In the genomic region with DNA sequence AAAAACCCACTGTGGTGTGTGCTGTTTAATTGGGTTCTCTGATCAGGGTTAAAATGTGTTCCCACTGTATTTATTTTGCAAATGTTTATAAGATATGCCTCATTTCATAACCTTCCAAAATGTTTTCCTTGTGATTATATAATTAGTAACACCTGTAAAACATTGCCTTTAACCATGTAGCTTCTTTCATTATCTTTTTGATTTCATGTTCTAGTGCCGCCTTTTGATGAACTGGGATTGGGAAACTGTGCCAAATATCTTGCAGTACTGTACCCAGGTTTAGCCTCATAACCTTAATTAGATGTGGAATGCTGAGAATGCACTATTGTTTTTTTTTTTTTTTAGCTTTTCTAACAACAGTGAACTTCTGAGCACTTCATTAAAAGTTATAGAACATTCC, we compare ENCODE assay signal across 14 cellular contexts.
DNase-seq lines count a peak whose midpoint lies in the region; ATAC-seq, FAIRE-seq and TF ChIP-seq lines count a peak whose summit lies in the region.
"Had no signal": no experiment of that assay in that cellular context is flagged by ENCODE, and none has a peak within 500 bp of the region (broad histone marks: within the 10 kb centered on the region; RNA-seq: fewer than 3 reads in every experiment).

No MANE protein-coding gene starts in this region.

- no peaks in the 10 kb centered on the region for H3K9me3 Mint-ChIP-seq in natural killer cell
- H3K9me3 Mint-ChIP-seq: activated naive CD4-positive, alpha-beta T cell treated with anti-CD3 and anti-CD28 coated beads, Interleukin-2, amount 50 U/mL, for 24 hours had no signal

- no peak overlapping the region for H3K4ac ChIP-seq in mesenchymal stem cell (ENCODE audit: low read depth in 1 of 2, low read length in 2 of 2)

- no peak overlapping the region for H3K14ac ChIP-seq in mesenchymal stem cell (ENCODE audit: low read length in 2 of 2)

- TF ChIP-seq RAD21 in A549 (conservative IDR thresholded peaks at IDR 0.05 in 1 of 2, IDR thresholded peaks at IDR 0.05 in 1 of 2), result no peak
- no peak for TF ChIP-seq RAD21 in HepG2 (CRISPR knock-in tag; IDR thresholded peaks at IDR 0.05)

- no peak overlapping the region for H2AFZ ChIP-seq in KMS-11 (ENCODE audit: low read depth)
- H2AFZ ChIP-seq in mesenchymal stem cell (ENCODE audit: low read depth, low read length), result no peak overlapping the region
- H2AFZ ChIP-seq in HepG2 (ENCODE audit: low read length), result no peak overlapping the region

- CTCF ChIA-PET in A549 (lab: Yijun Ruan, JAX), result interaction anchor here (0.6 to 2.1 kb wide), 5 partner anchors 9 to 144 kb away, joined by 3 to 7 read pairs (median 4); no protein-coding TSS in a partner anchor
- CTCF ChIA-PET in HepG2 (lab: Yijun Ruan, JAX; ENCODE audit: low intra/inter-chr PET ratio, low total read pairs), result no interaction called here

- no peaks in the 10 kb centered on the region for H3K4me1 Mint-ChIP-seq in natural killer cell
- H3K4me1 Mint-ChIP-seq: activated naive CD4-positive, alpha-beta T cell treated with anti-CD3 and anti-CD28 coated beads, Interleukin-2, amount 50 U/mL, for 24 hours had no signal

- 91% methylated on average over 1 of the region's 1 CpG for WGBS in A549 (ENCODE audit: missing lambda C conversion rate)
- WGBS in mesenchymal stem cell, result 100% methylated on average over 1 of the region's 1 CpG
- 93% methylated on average over 1 of the region's 1 CpG for WGBS in HepG2 (ENCODE audit: low lambda C conversion rate)

- H2BK5ac ChIP-seq in mesenchymal stem cell (ENCODE audit: low read depth, low read length, poor library complexity, severe bottlenecking), result no peak overlapping the region

- no peak overlapping the region for H3K18ac ChIP-seq in mesenchymal stem cell (ENCODE audit: low read depth in 1 of 2, low read length in 2 of 2)

- no peak overlapping the region for H3K4me3 ChIP-seq in A549
- no peak overlapping the region for H3K4me3 ChIP-seq in KMS-11 (IDR thresholded peaks at IDR 0.05; ENCODE audit: insufficient read depth, low read depth, low read length)
- no peak overlapping the region for H3K4me3 ChIP-seq in mesenchymal stem cell (ENCODE audit: insufficient read depth in 1 of 2, low read depth in 1 of 2, low read length in 2 of 2)
- no peak overlapping the region for H3K4me3 ChIP-seq in HepG2 (replicated peaks in 1 of 3; ENCODE audit: insufficient read depth in 1 of 3, low read depth in 2 of 3, low read length in 3 of 3)

- TF ChIP-seq CTCF in A549 (IDR thresholded peaks at IDR 0.05) (no peak), KMS-11 (conservative IDR thresholded peaks at IDR 0.05; ENCODE audit: low read depth, low read length) (no peak), natural killer cell (IDR thresholded peaks at IDR 0.05) (no peak), HepG2 (CRISPR knock-in tag; IDR thresholded peaks at IDR 0.05) (no peak)

- H2BK15ac ChIP-seq in mesenchymal stem cell (ENCODE audit: low read depth, poor library complexity, severe bottlenecking), result no peak overlapping the region

- H3K23ac ChIP-seq in mesenchymal stem cell (ENCODE audit: low read length in 2 of 2), result no peak overlapping the region

- no peak overlapping the region for H3K27ac Mint-ChIP-seq in natural killer cell
- H3K27ac Mint-ChIP-seq: activated naive CD4-positive, alpha-beta T cell treated with anti-CD3 and anti-CD28 coated beads, Interleukin-2, amount 50 U/mL, for 24 hours had no signal

- no peak for FAIRE-seq in A549 (lab: Jason Lieb, UNC)
- FAIRE-seq in HepG2 (lab: Jason Lieb, UNC), result no peak

- POLR2A ChIA-PET in A549 (lab: Yijun Ruan, JAX) (interaction anchor here (0.6 kb wide), 1 partner anchor 712 kb away, joined by 3 read pairs; no protein-coding TSS in a partner anchor), HepG2 (lab: Yijun Ruan, JAX) (no interaction called here)

- H3K9me3 ChIP-seq in A549, result no peaks in the 10 kb centered on the region
- H3K9me3 ChIP-seq in mesenchymal stem cell (ENCODE audit: control insufficient read depth, low read length), result no peaks in the 10 kb centered on the region
- H3K9me3 ChIP-seq in HepG2 (ENCODE audit: low read length), result no peaks in the 10 kb centered on the region

- H3K4me1 ChIP-seq in A549 (peaks cover 35% of the 10 kb centered on the region), KMS-11 (ENCODE audit: low read depth, poor library complexity, severe bottlenecking) (peaks cover 42% of the 10 kb centered on the region), mesenchymal stem cell (ENCODE audit: control insufficient read depth, insufficient read depth, low read depth, low read length) (peaks cover 16% of the 10 kb centered on the region), HepG2 (ENCODE audit: insufficient read depth, low read length) (peaks cover 43% of the 10 kb centered on the region)

- H4K20me1 ChIP-seq in KMS-11 (ENCODE audit: insufficient read depth), result no peaks in the 10 kb centered on the region
- H4K20me1 ChIP-seq in HepG2 (ENCODE audit: insufficient read depth, low read length), result no peaks in the 10 kb centered on the region

- in situ Hi-C loops in HepG2 (cut with HindIII; ENCODE audit: extremely low pct_ligation_motif_present, low pct_unique_long_range_greater_than_20kb), result no loop called here

- peaks cover 9% of the 10 kb centered on the region for H3K79me1 ChIP-seq in mesenchymal stem cell (replicated peaks; ENCODE audit: low read length, poor library complexity, severe bottlenecking)

- H4K8ac ChIP-seq in mesenchymal stem cell (ENCODE audit: low read length), result no peak overlapping the region

- peak overlapping the region; percentile 29; the same call in 2 of the 3 replicates for H3K4me2 ChIP-seq in A549
- peak overlapping the region; percentile 16; the same call in 1 of the 2 replicates for H3K4me2 ChIP-seq in KMS-11
- H3K4me2 ChIP-seq in mesenchymal stem cell (ENCODE audit: low read length, poor library complexity, severe bottlenecking), result no peak overlapping the region
- no peak overlapping the region for H3K4me2 ChIP-seq in HepG2 (ENCODE audit: low read depth, low read length)

- H3K36me3 ChIP-seq in KMS-11 (ENCODE audit: insufficient read depth) (0 out of 2 replicates have a peak, but pooled peaks cover 3% of the 10 kb centered on the region), mesenchymal stem cell (ENCODE audit: control insufficient read depth in 1 of 2, insufficient read depth in 2 of 2, low read depth in 1 of 2, low read length in 2 of 2) (peaks cover 0 to 6% of the 10 kb centered on the region in 2 experiments), HepG2 (replicated peaks in 1 of 2; ENCODE audit: control insufficient read depth in 1 of 2, insufficient read depth in 2 of 2, low read length in 2 of 2) (no peaks in the 10 kb centered on the region)

- no peak overlapping the region for H2BK12ac ChIP-seq in mesenchymal stem cell (ENCODE audit: low read length in 2 of 2)

- H3K79me2 ChIP-seq in KMS-11 (ENCODE audit: insufficient read depth, low read depth) (no peaks in the 10 kb centered on the region), HepG2 (ENCODE audit: insufficient read depth, low read length) (no peaks in the 10 kb centered on the region)

- H3K27me3 Mint-ChIP-seq in natural killer cell (ENCODE audit: low read depth in 2 of 2), result no peaks in the 10 kb centered on the region
- H3K27me3 Mint-ChIP-seq: activated naive CD4-positive, alpha-beta T cell treated with anti-CD3 and anti-CD28 coated beads, Interleukin-2, amount 50 U/mL, for 24 hours had no signal

- H3K9ac ChIP-seq in KMS-11 (no peak overlapping the region), mesenchymal stem cell (ENCODE audit: low read length) (no peak overlapping the region), HepG2 (ENCODE audit: insufficient read depth, low read depth, low read length) (no peak overlapping the region)

- intact Hi-C loops in natural killer cell (cut with micrococcal nuclease), result no loop called here
- intact Hi-C loops in HepG2 (cut with micrococcal nuclease; ENCODE audit: unreplicated experiment), result no loop called here

- BruUV-seq in HepG2 (replicated peaks; lab: Mats Ljungman, UMichigan), result no TSS peak

- no peak for TF ChIP-seq POLR2A in A549 (IDR thresholded peaks at IDR 0.05; ENCODE audit: low read length)
- no peak for TF ChIP-seq POLR2A in HepG2 (IDR thresholded peaks at IDR 0.05; ENCODE audit: insufficient read depth in 1 of 2, low read depth in 2 of 2, low read length in 2 of 2)

- H3K36me3 Mint-ChIP-seq in natural killer cell, result no peaks in the 10 kb centered on the region
- H3K36me3 Mint-ChIP-seq: activated naive CD4-positive, alpha-beta T cell treated with anti-CD3 and anti-CD28 coated beads, Interleukin-2, amount 50 U/mL, for 24 hours had no signal

- no peak overlapping the region for H3K4me3 Mint-ChIP-seq in natural killer cell
- H3K4me3 Mint-ChIP-seq: activated naive CD4-positive, alpha-beta T cell treated with anti-CD3 and anti-CD28 coated beads, Interleukin-2, amount 50 U/mL, for 24 hours had no signal

- H3K27me3 ChIP-seq in KMS-11 (ENCODE audit: insufficient read depth, low read depth) (no peaks in the 10 kb centered on the region), mesenchymal stem cell (ENCODE audit: control insufficient read depth in 1 of 2, insufficient read depth in 1 of 2, low read length in 2 of 2) (no peaks in the 10 kb centered on the region), HepG2 (ENCODE audit: control insufficient read depth in 1 of 2, insufficient read depth in 2 of 2, low read length in 2 of 2) (no peaks in the 10 kb centered on the region; a peak in 1 of 5 replicates)

- DNase-seq in A549 (ENCODE audit: low read depth in 1 of 2, low spot score in 1 of 2) (no peak), caudate nucleus (lab: John Stamatoyannopoulos, UW) (no peak), mesenchymal stem cell (no peak), natural killer cell (no peak), HepG2 (ENCODE audit: low spot score) (no peak), NCI-H1436 treated with DMSO at 0.1 percent for 48 hours (lab: John Stamatoyannopoulos, UW) (no peak), CD1c-positive myeloid dendritic cell (ENCODE audit: extremely low spot score) (no peak)
- DNase-seq: NCI-H1105; NCI-H510A treated with DMSO at 0.1 percent for 48 hours; nucleus accumbens; SHP77; stimulated activated CD4-positive, alpha-beta T cell treated with anti-CD3 and anti-CD28 coated beads, Interleukin-15, amount 100 ng/mL, for 24 hours had no signal

- H2BK120ac ChIP-seq in mesenchymal stem cell (ENCODE audit: low read depth, low read length), result no peak overlapping the region

- H3K27ac ChIP-seq in A549 (peak overlapping the region in 1 of 2 experiments; percentile 69; a peak in 1 of 6 replicates), KMS-11 (no peak overlapping the region), caudate nucleus (ENCODE audit: low read depth, low read length) (peak overlapping the region; percentile 45), mesenchymal stem cell (ENCODE audit: low read length, poor library complexity, severe bottlenecking) (peak overlapping the region; percentile 15), HepG2 (ENCODE audit: extremely low read length, insufficient read depth, low read length) (no peak overlapping the region)

- H2AK5ac ChIP-seq in mesenchymal stem cell (ENCODE audit: low read length, severe bottlenecking), result no peak overlapping the region

- ATAC-seq in A549 (no peak), natural killer cell (no peak), HepG2 (no peak)

- TF ChIP-seq EP300 in A549 (IDR thresholded peaks at IDR 0.05) (no peak), HepG2 (IDR thresholded peaks at IDR 0.05; ENCODE audit: low read depth in 2 of 2, low read length in 2 of 2) (no peak), HepG2 (CRISPR knock-in tag; IDR thresholded peaks at IDR 0.05; ENCODE audit: borderline replicate concordance) (no peak)

- H4K91ac ChIP-seq in mesenchymal stem cell (ENCODE audit: low read length), result no peak overlapping the region

Comparison
In these comparisons a context has a peak if more than half of its experiments do, and no peak if none do; other contexts are left out.
1. H3K27ac ChIP-seq: peak in caudate nucleus (single experiment) and mesenchymal stem cell (single experiment); none in KMS-11 (single experiment) and HepG2 (single experiment).
2. H3K4me2 ChIP-seq: peak in A549 (single experiment) and KMS-11 (single experiment); none in mesenchymal stem cell (single experiment) and HepG2 (single experiment).